ENCODE assay signal across 1 cellular context in genomic region chr15:44712108-44713005, GRCh38.
TF ChIP-seq lines count a peak whose summit lies in the region.

No MANE protein-coding gene starts in this region.

TF ChIP-seq in HepG2, 621 proteins besides CTCF, POLR2A, EP300 and RAD21 (continued from another document and continues in another):
- no peak for TF ChIP-seq ARID5B (CRISPR knock-in tag; IDR thresholded peaks at IDR 0.05)
- TF ChIP-seq MLX (CRISPR knock-in tag; IDR thresholded peaks at IDR 0.05), result no peak
- TF ChIP-seq ATF4 (CRISPR knock-in tag; IDR thresholded peaks at IDR 0.05), result no peak
- no peak for TF ChIP-seq REXO4 (CRISPR knock-in tag; IDR thresholded peaks at IDR 0.05; ENCODE audit: borderline replicate concordance)
- TF ChIP-seq ZFP1 (CRISPR knock-in tag; IDR thresholded peaks at IDR 0.05), result no peak
- no peak for TF ChIP-seq HIC2 (CRISPR knock-in tag; IDR thresholded peaks at IDR 0.05; ENCODE audit: low read depth)
- TF ChIP-seq ZSCAN31 (CRISPR knock-in tag; IDR thresholded peaks at IDR 0.05; ENCODE audit: low read depth), result no peak
- no peak for TF ChIP-seq ZBTB34 (CRISPR knock-in tag; IDR thresholded peaks at IDR 0.05)
- no peak for TF ChIP-seq HNF1A (IDR thresholded peaks at IDR 0.05; ENCODE audit: low read depth)
- TF ChIP-seq HNF1A (CRISPR knock-in tag; IDR thresholded peaks at IDR 0.05; ENCODE audit: borderline replicate concordance), result no peak
- no peak for TF ChIP-seq ZNF761 (CRISPR knock-in tag; conservative IDR thresholded peaks at IDR 0.05)
- TF ChIP-seq ZFP36 (IDR thresholded peaks at IDR 0.05; ENCODE audit: borderline replicate concordance, low read depth, low read length, partially characterized antibody), result no peak
- peak; percentile 97 for TF ChIP-seq IRF1 (CRISPR knock-in tag; IDR thresholded peaks at IDR 0.05; ENCODE audit: low read depth)
- no peak for TF ChIP-seq SYNCRIP (IDR thresholded peaks at IDR 0.05; ENCODE audit: insufficient read depth, low read depth, low read length)
- TF ChIP-seq AGO1 (IDR thresholded peaks at IDR 0.05; ENCODE audit: low read depth, low read length, poor library complexity, severe bottlenecking), result no peak
- peak; percentile 18; the same call in 1 of the 2 replicates for TF ChIP-seq MAX (IDR thresholded peaks at IDR 0.05)
- TF ChIP-seq KMT2A (CRISPR knock-in tag; IDR thresholded peaks at IDR 0.05), result peak; percentile 93
- no peak for TF ChIP-seq MTA1 (CRISPR knock-in tag; IDR thresholded peaks at IDR 0.05; ENCODE audit: borderline replicate concordance)
- 0 out of 2 replicates have a peak, but pooled peaks have one; percentile 25 for TF ChIP-seq SALL1 (CRISPR knock-in tag; IDR thresholded peaks at IDR 0.05)
- TF ChIP-seq ARID2 (CRISPR knock-in tag; IDR thresholded peaks at IDR 0.05; ENCODE audit: borderline replicate concordance), result no peak
- 0 out of 3 replicates have a peak, but pooled peaks have one; percentile 15 for TF ChIP-seq MXI1 (IDR thresholded peaks at IDR 0.05; ENCODE audit: borderline replicate concordance, low read depth, low read length)
- TF ChIP-seq POLR2G (IDR thresholded peaks at IDR 0.05; ENCODE audit: low read depth, low read length), result no peak
- peak; percentile 55; the same call in 1 of the 2 replicates for TF ChIP-seq ZNF121 (CRISPR knock-in tag; IDR thresholded peaks at IDR 0.05)
- TF ChIP-seq NBN (conservative IDR thresholded peaks at IDR 0.05), result no peak
- no peak for TF ChIP-seq NFIC (IDR thresholded peaks at IDR 0.05; ENCODE audit: low read length)
- 0 out of 2 replicates have a peak, but pooled peaks have one; percentile 21 for TF ChIP-seq ARNT2 (CRISPR knock-in tag; IDR thresholded peaks at IDR 0.05; ENCODE audit: low read depth)
- TF ChIP-seq ZNF879 (CRISPR knock-in tag; IDR thresholded peaks at IDR 0.05), result 0 out of 2 replicates have a peak, but pooled peaks have one; percentile 3
- TF ChIP-seq ZNF101 (CRISPR knock-in tag; IDR thresholded peaks at IDR 0.05; ENCODE audit: borderline replicate concordance, low read depth), result no peak
- no peak for TF ChIP-seq NR2C2 (CRISPR knock-in tag; IDR thresholded peaks at IDR 0.05; ENCODE audit: borderline replicate concordance)
- no peak for TF ChIP-seq CREB3 (CRISPR knock-in tag; IDR thresholded peaks at IDR 0.05)
- TF ChIP-seq HOXA7 (CRISPR knock-in tag; IDR thresholded peaks at IDR 0.05), result no peak
- TF ChIP-seq STAT6 (CRISPR knock-in tag; IDR thresholded peaks at IDR 0.05; ENCODE audit: borderline replicate concordance), result no peak
- no peak for TF ChIP-seq MATR3 (CRISPR knock-in tag; IDR thresholded peaks at IDR 0.05)
- TF ChIP-seq ATM (IDR thresholded peaks at IDR 0.05; ENCODE audit: borderline replicate concordance), result no peak
- TF ChIP-seq ZNF780A (CRISPR knock-in tag; IDR thresholded peaks at IDR 0.05), result no peak
- TF ChIP-seq ZFP90 (CRISPR knock-in tag; IDR thresholded peaks at IDR 0.05; ENCODE audit: borderline replicate concordance), result no peak
- TF ChIP-seq CHCHD3 (CRISPR knock-in tag; IDR thresholded peaks at IDR 0.05), result no peak
- no peak for TF ChIP-seq CENPT (CRISPR knock-in tag; IDR thresholded peaks at IDR 0.05; ENCODE audit: low read depth)
- no peak for TF ChIP-seq KLF11 (CRISPR knock-in tag; IDR thresholded peaks at IDR 0.05)
- no peak for TF ChIP-seq LBX2 (CRISPR knock-in tag; IDR thresholded peaks at IDR 0.05; ENCODE audit: borderline replicate concordance)
- TF ChIP-seq FOXO4 (CRISPR knock-in tag; conservative IDR thresholded peaks at IDR 0.05), result 0 out of 2 replicates have a peak, but pooled peaks have one; percentile 58
- TF ChIP-seq KLF6 (CRISPR knock-in tag; IDR thresholded peaks at IDR 0.05), result peak; percentile 47; the same call in 1 of the 2 replicates
- no peak for TF ChIP-seq FOSL2 (CRISPR knock-in tag; IDR thresholded peaks at IDR 0.05)
- TF ChIP-seq RELA (CRISPR knock-in tag; IDR thresholded peaks at IDR 0.05), result no peak
